ENCODE assay signal across 15 cellular contexts in the genomic region with DNA sequence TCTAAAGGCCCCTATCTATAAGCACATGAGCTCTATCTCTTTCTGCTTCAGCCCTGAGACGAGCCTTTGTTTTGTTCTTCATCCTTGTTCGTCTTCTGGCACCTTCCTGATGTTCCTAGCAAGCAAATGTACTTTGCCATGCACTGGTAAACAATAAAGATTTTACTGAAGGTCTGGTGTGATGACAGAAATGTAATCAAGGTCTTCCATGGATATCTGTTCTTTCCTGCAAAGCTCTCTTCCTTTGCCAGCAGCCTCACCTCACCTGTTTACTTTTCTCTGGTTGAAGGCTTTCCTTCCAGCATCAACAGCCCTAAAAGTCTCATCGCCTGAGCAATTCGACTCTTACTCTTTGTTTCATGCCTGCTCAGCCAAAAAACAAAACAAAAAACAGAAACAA.
DNase-seq lines count a peak whose midpoint lies in the region; ATAC-seq and TF ChIP-seq lines count a peak whose summit lies in the region.
"Had no signal": no experiment of that assay in that cellular context is flagged by ENCODE, and none has a peak within 500 bp of the region (broad histone marks: within the 10 kb centered on the region; RNA-seq: fewer than 3 reads in every experiment).

No MANE protein-coding gene starts in this region.

- H3K79me2 ChIP-seq in PC-3 (ENCODE audit: low read length), result no peaks in the 10 kb centered on the region

- H3K36me3 ChIP-seq in A673 (ENCODE audit: insufficient read depth, low read length, poor library complexity, severe bottlenecking) (no peaks in the 10 kb centered on the region), PC-3 (ENCODE audit: low read depth, low read length) (no peaks in the 10 kb centered on the region)
- H3K36me3 ChIP-seq: SJCRH30 had no signal

- POLR2A ChIA-PET in A673 (lab: Charles Lee; ENCODE audit: low non-redundant PET) (no interaction called here), PC-3 (lab: Charles Lee; ENCODE audit: unreplicated experiment) (no interaction called here)

- TF ChIP-seq CTCF in A673 (conservative IDR thresholded peaks at IDR 0.05; ENCODE audit: low read depth, low read length) (no peak), C4-2B (conservative IDR thresholded peaks at IDR 0.05) (no peak), PC-3 (conservative IDR thresholded peaks at IDR 0.05; ENCODE audit: low read depth, low read length) (no peak)

- no peaks in the 10 kb centered on the region for H3K27me3 ChIP-seq in A673 (replicated peaks; ENCODE audit: insufficient read depth, low read depth, low read length, poor library complexity)
- no peaks in the 10 kb centered on the region for H3K27me3 ChIP-seq in PC-3 (ENCODE audit: low read length)
- H3K27me3 ChIP-seq: SJCRH30 had no signal

- H3K9me3 ChIP-seq in A673 (ENCODE audit: low read depth, low read length, poor library complexity, severe bottlenecking) (no peaks in the 10 kb centered on the region), PC-3 (ENCODE audit: low read length) (no peaks in the 10 kb centered on the region)
- H3K9me3 ChIP-seq: SJCRH30 had no signal

- DNase-seq in A673 (ENCODE audit: low spot score) (no peak), PC-3 (no peak), left kidney (ENCODE audit: low read depth, low spot score) (peak; percentile 34), AG08395 (ENCODE audit: low spot score) (no peak)
- DNase-seq in stimulated activated CD4-positive, alpha-beta T cell treated with anti-CD3 and anti-CD28 coated beads, Interleukin-1b, Interleukin-23, amount 100 ng/mL, for 48 hours, result no peak
- DNase-seq: GF-D8, HFFc6, NCI-H1436, NCI-H1930, NCI-H524 treated with DMSO at 0.1 percent for 48 hours, SJCRH30 had no signal

- BruUV-seq in A673 (replicated peaks; lab: Mats Ljungman, UMichigan) (no TSS peak), PC-3 (replicated peaks; lab: Mats Ljungman, UMichigan) (no TSS peak)

- no peak overlapping the region for H3K4me2 ChIP-seq in PC-3 (ENCODE audit: low read length)
- H3K4me2 ChIP-seq: KMS-11 had no signal

- intact Hi-C loops in A673 (cut with micrococcal nuclease; ENCODE audit: unreplicated experiment), result no loop called here
- intact Hi-C loops in PC-3 (cut with micrococcal nuclease), result no loop called here

- H3F3A ChIP-seq in PC-3 (ENCODE audit: low read length, unreplicated experiment), result no peaks in the 10 kb centered on the region

- H3K4me3 ChIP-seq in A673 (ENCODE audit: low read depth, low read length, poor library complexity, severe bottlenecking) (no peak overlapping the region), PC-3 (ENCODE audit: low read length) (no peak overlapping the region)
- H3K4me3 ChIP-seq: SJCRH30 had no signal

- CTCF ChIA-PET in A673 (lab: Charles Lee), result no interaction called here
- CTCF ChIA-PET in PC-3 (lab: Charles Lee), result no interaction called here

- no peaks in the 10 kb centered on the region for H4K20me1 ChIP-seq in PC-3 (ENCODE audit: low read length)

- no peaks in the 10 kb centered on the region for H3K9me2 ChIP-seq in PC-3 (replicated peaks; ENCODE audit: low read length)

- no peak overlapping the region for H2AFZ ChIP-seq in PC-3 (ENCODE audit: low read length)

- H3K9ac ChIP-seq in PC-3 (ENCODE audit: low read length), result no peak overlapping the region
- H3K9ac ChIP-seq: KMS-11 had no signal

- H3K4me1 ChIP-seq in A673 (ENCODE audit: insufficient read depth, low read length, poor library complexity, severe bottlenecking) (peaks cover 13% of the 10 kb centered on the region), PC-3 (ENCODE audit: insufficient read depth, low read length) (no peaks in the 10 kb centered on the region)
- H3K4me1 ChIP-seq: SJCRH30 had no signal

- ATAC-seq in PC-3 (peak; percentile 65), HG02885 (IDR thresholded peaks at IDR 0.05; ENCODE audit: poor library complexity, unreplicated experiment) (no peak)

- H3K27ac ChIP-seq in A673 (ENCODE audit: low read depth, low read length, poor library complexity, severe bottlenecking), result peak overlapping the region; percentile 67
- H3K27ac ChIP-seq in C4-2B, result peak overlapping the region; percentile 22; the same call in 1 of the 2 replicates
- no peak overlapping the region for H3K27ac ChIP-seq in PC-3 (ENCODE audit: low read length)
- H3K27ac ChIP-seq: HL-60, KMS-11, SJCRH30 had no signal
